In the genomic region with DNA sequence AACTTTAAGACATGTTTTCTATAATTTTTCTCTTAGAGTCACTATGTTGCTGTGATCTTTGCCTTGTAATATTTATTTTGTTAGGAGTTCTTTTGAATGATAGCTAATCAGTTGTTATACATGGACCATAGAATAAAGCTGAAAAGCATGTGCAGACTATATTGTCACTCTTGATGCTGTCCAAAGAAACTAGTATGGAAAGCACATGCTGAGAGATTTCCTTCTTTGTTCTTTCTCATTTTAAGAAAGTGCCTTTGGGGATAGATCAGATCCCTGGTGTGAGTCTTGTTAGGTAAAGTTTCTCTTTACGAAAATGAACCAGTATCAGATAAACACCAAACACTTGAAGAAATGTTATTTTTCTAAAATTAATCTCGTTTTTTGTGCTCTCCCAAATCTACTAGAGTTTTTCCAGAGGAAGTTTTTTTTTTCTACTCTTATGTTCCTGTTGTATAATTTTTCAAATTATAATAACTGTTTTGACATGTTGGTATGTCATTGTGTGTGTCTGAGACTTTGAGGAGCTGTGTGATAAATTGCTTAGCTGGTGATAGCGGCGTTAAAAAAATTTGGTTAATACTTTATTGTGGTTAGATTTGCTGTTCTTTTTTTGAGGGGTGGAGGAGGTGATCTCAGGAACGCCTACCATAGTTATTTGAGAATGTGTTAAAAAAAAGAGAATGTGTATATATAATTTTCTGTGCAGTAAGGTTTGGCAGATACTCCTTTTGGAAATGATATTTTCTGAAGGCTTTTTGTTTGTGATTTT, we compare ENCODE assay signal across 8 cellular contexts. TPM values are rescaled to one million over a fixed set of nuclear protein-coding genes. Genes with fewer than 3 reads are reported as not detected.
DNase-seq lines count a peak whose midpoint lies in the region; ATAC-seq and TF ChIP-seq lines count a peak whose summit lies in the region.

No MANE protein-coding gene starts in this region.

- 53 to 55% methylated on average over 5 of the region's 5 CpGs for WGBS in thyroid gland, 2 donors

- ATAC-seq in activated T-cell treated with anti-CD3 and anti-CD28 coated beads, Interleukin-2, amount 50 U/mL, for 4 hours = no peak
- ATAC-seq in activated T-helper 17 cell treated with anti-CD3 and anti-CD28 coated beads, Interleukin-2, amount 50 U/mL, for 72 hours (replicated peaks) = no peak
- ATAC-seq in left lung (no peak), HG02610 (IDR thresholded peaks at IDR 0.05; ENCODE audit: unreplicated experiment) (no peak), GM21381 (IDR thresholded peaks at IDR 0.05; ENCODE audit: unreplicated experiment) (no peak)

- no peaks in the 10 kb centered on the region for H3K27me3 ChIP-seq in left lung
- H3K27me3 ChIP-seq in thyroid gland = no peaks in the 10 kb centered on the region

- H3K27me3 Mint-ChIP-seq in activated T-cell treated with anti-CD3 and anti-CD28 coated beads, Interleukin-2, amount 50 U/mL, for 4 hours (ENCODE audit: low read depth) = peaks cover 3% of the 10 kb centered on the region
- H3K27me3 Mint-ChIP-seq in activated T-helper 17 cell treated with anti-CD3 and anti-CD28 coated beads, Interleukin-2, amount 50 U/mL, for 72 hours = peaks cover 6% of the 10 kb centered on the region

- no peaks in the 10 kb centered on the region for H3K9me3 ChIP-seq in left lung
- no peaks in the 10 kb centered on the region for H3K9me3 ChIP-seq in thyroid gland

- H3K27ac ChIP-seq in left lung = peak overlapping the region in 1 of 2 donors; percentile 93
- H3K27ac ChIP-seq in thyroid gland = peak overlapping the region in 2 of 3 donors; percentile 93 to 95

- intact Hi-C loops in left lung (cut with DNase I) = no loop called here
- intact Hi-C loops in thyroid gland (cut with DNase I) = loop anchor here (10.0 kb wide), 2 partner anchors 159 to 191 kb away; no protein-coding TSS in a partner anchor

- no peak for DNase-seq in activated T-cell treated with anti-CD3 and anti-CD28 coated beads, Interleukin-2, amount 50 U/mL, for 4 hours
- DNase-seq in activated T-cell treated with anti-CD3 and anti-CD28 coated beads for 4 hours (no peak), left lung (no peak), thyroid gland (no peak), NCI-H345 treated with DMSO at 0.1 percent for 48 hours (lab: John Stamatoyannopoulos, UW; ENCODE audit: unreplicated experiment) (no peak)

- H3K36me3 Mint-ChIP-seq in activated T-cell treated with anti-CD3 and anti-CD28 coated beads, Interleukin-2, amount 50 U/mL, for 4 hours (ENCODE audit: insufficient read depth) = peaks cover 2% of the 10 kb centered on the region
- H3K36me3 Mint-ChIP-seq in activated T-helper 17 cell treated with anti-CD3 and anti-CD28 coated beads, Interleukin-2, amount 50 U/mL, for 72 hours (ENCODE audit: low read depth) = peaks cover 21% of the 10 kb centered on the region

- peaks cover 47% of the 10 kb centered on the region for H3K4me1 Mint-ChIP-seq in activated T-cell treated with anti-CD3 and anti-CD28 coated beads, Interleukin-2, amount 50 U/mL, for 4 hours (ENCODE audit: low read depth)
- H3K4me1 Mint-ChIP-seq in activated T-helper 17 cell treated with anti-CD3 and anti-CD28 coated beads, Interleukin-2, amount 50 U/mL, for 72 hours = peaks cover 25% of the 10 kb centered on the region

- peaks cover 16 to 62% of the 10 kb centered on the region in 2 donors for H3K4me1 ChIP-seq in left lung
- H3K4me1 ChIP-seq in thyroid gland = peaks cover 25 to 27% of the 10 kb centered on the region in 2 donors

- peak overlapping the region; percentile 82 for H3K27ac Mint-ChIP-seq in activated T-helper 17 cell treated with anti-CD3 and anti-CD28 coated beads, Interleukin-2, amount 50 U/mL, for 72 hours

- peak overlapping the region; percentile 87 for H3K4me3 Mint-ChIP-seq in activated T-cell treated with anti-CD3 and anti-CD28 coated beads, Interleukin-2, amount 50 U/mL, for 4 hours
- H3K4me3 Mint-ChIP-seq in activated T-helper 17 cell treated with anti-CD3 and anti-CD28 coated beads, Interleukin-2, amount 50 U/mL, for 72 hours = peak overlapping the region; percentile 90

- no peak for TF ChIP-seq CTCF in left lung (IDR thresholded peaks at IDR 0.05)
- TF ChIP-seq CTCF in thyroid gland (IDR thresholded peaks at IDR 0.05) = no peak

- no peaks in the 10 kb centered on the region for H3K9me3 Mint-ChIP-seq in activated T-cell treated with anti-CD3 and anti-CD28 coated beads, Interleukin-2, amount 50 U/mL, for 4 hours
- H3K9me3 Mint-ChIP-seq in activated T-helper 17 cell treated with anti-CD3 and anti-CD28 coated beads, Interleukin-2, amount 50 U/mL, for 72 hours = no peaks in the 10 kb centered on the region

- H3K4me3 ChIP-seq in left lung (peak overlapping the region; percentile 84 to 99), thyroid gland (replicated peaks in 1 of 3) (peak overlapping the region in 2 of 3 donors; percentile 13 to 99)

- no peak for TF ChIP-seq POLR2A in thyroid gland (IDR thresholded peaks at IDR 0.05)

- peaks cover 0 to 5% of the 10 kb centered on the region in 2 donors for H3K36me3 ChIP-seq in left lung
- H3K36me3 ChIP-seq in thyroid gland = no peaks in the 10 kb centered on the region

RNA-seq across cellular contexts. Expression of gene PIAS1, which starts 2.2 kb away (rescaled TPM):
- total RNA-seq in activated T-cell treated with anti-CD3 and anti-CD28 coated beads, Interleukin-2, amount 50 U/mL, for 4 hours = 10 to 100 TPM; 16.5 to 20.9 (median 16.7) TPM
- total RNA-seq in activated T-helper 17 cell treated with anti-CD3 and anti-CD28 coated beads, Interleukin-2, amount 50 U/mL, for 72 hours = 10 to 100 TPM; 31.3 to 42.7 TPM
- total RNA-seq in left lung (10 to 100 TPM; 44.9 to 46.5 TPM), thyroid gland (100 to 1,000 TPM in 2 of 4 donors, 10 to 100 TPM in 2; 91.6 to 202 (median 111) TPM)
